Comparison of ENCODE assay signal across 1 cellular context in the genomic region with DNA sequence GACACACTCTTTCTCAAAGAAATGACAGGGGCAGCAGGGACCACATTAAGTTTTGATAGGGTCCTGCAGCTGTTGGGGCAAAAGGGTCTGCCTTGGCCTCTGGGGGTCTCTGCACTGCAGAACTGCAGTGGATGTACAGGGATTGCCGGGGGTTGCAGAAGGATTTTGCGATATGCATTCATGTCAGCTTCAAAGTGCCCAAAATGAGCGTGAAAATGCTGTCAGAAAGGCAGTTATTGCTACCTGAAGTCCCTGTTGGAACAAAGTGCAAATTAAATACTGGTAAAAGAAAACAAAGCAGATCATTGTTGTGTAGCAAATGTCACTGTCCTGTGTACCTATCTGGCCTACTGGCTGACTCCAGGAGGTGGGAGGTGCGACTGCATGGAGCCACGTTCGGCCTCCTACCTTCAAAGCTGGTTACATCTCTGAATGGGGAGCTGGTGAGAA.
TF ChIP-seq lines count a peak whose summit lies in the region.

No MANE protein-coding gene starts in this region.

TF ChIP-seq in H1, 55 proteins besides CTCF, POLR2A, EP300 and RAD21:
- TF ChIP-seq HDAC6 (IDR thresholded peaks at IDR 0.05; ENCODE audit: low read depth, low read length): no peak
- no peak for TF ChIP-seq TAF1 (IDR thresholded peaks at IDR 0.05; ENCODE audit: low read depth, low read length)
- no peak for TF ChIP-seq GTF2F1 (IDR thresholded peaks at IDR 0.05; ENCODE audit: borderline replicate concordance, low read depth, low read length)
- TF ChIP-seq, protein P1, sequence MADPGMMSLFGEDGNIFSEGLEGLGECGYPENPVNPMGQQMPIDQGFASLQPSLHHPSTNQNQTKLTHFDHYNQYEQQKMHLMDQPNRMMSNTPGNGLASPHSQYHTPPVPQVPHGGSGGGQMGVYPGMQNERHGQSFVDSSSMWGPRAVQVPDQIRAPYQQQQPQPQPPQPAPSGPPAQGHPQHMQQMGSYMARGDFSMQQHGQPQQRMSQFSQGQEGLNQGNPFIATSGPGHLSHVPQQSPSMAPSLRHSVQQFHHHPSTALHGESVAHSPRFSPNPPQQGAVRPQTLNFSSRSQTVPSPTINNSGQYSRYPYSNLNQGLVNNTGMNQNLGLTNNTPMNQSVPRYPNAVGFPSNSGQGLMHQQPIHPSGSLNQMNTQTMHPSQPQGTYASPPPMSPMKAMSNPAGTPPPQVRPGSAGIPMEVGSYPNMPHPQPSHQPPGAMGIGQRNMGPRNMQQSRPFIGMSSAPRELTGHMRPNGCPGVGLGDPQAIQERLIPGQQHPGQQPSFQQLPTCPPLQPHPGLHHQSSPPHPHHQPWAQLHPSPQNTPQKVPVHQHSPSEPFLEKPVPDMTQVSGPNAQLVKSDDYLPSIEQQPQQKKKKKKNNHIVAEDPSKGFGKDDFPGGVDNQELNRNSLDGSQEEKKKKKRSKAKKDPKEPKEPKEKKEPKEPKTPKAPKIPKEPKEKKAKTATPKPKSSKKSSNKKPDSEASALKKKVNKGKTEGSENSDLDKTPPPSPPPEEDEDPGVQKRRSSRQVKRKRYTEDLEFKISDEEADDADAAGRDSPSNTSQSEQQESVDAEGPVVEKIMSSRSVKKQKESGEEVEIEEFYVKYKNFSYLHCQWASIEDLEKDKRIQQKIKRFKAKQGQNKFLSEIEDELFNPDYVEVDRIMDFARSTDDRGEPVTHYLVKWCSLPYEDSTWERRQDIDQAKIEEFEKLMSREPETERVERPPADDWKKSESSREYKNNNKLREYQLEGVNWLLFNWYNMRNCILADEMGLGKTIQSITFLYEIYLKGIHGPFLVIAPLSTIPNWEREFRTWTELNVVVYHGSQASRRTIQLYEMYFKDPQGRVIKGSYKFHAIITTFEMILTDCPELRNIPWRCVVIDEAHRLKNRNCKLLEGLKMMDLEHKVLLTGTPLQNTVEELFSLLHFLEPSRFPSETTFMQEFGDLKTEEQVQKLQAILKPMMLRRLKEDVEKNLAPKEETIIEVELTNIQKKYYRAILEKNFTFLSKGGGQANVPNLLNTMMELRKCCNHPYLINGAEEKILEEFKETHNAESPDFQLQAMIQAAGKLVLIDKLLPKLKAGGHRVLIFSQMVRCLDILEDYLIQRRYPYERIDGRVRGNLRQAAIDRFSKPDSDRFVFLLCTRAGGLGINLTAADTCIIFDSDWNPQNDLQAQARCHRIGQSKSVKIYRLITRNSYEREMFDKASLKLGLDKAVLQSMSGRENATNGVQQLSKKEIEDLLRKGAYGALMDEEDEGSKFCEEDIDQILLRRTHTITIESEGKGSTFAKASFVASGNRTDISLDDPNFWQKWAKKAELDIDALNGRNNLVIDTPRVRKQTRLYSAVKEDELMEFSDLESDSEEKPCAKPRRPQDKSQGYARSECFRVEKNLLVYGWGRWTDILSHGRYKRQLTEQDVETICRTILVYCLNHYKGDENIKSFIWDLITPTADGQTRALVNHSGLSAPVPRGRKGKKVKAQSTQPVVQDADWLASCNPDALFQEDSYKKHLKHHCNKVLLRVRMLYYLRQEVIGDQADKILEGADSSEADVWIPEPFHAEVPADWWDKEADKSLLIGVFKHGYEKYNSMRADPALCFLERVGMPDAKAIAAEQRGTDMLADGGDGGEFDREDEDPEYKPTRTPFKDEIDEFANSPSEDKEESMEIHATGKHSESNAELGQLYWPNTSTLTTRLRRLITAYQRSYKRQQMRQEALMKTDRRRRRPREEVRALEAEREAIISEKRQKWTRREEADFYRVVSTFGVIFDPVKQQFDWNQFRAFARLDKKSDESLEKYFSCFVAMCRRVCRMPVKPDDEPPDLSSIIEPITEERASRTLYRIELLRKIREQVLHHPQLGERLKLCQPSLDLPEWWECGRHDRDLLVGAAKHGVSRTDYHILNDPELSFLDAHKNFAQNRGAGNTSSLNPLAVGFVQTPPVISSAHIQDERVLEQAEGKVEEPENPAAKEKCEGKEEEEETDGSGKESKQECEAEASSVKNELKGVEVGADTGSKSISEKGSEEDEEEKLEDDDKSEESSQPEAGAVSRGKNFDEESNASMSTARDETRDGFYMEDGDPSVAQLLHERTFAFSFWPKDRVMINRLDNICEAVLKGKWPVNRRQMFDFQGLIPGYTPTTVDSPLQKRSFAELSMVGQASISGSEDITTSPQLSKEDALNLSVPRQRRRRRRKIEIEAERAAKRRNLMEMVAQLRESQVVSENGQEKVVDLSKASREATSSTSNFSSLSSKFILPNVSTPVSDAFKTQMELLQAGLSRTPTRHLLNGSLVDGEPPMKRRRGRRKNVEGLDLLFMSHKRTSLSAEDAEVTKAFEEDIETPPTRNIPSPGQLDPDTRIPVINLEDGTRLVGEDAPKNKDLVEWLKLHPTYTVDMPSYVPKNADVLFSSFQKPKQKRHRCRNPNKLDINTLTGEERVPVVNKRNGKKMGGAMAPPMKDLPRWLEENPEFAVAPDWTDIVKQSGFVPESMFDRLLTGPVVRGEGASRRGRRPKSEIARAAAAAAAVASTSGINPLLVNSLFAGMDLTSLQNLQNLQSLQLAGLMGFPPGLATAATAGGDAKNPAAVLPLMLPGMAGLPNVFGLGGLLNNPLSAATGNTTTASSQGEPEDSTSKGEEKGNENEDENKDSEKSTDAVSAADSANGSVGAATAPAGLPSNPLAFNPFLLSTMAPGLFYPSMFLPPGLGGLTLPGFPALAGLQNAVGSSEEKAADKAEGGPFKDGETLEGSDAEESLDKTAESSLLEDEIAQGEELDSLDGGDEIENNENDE (IDR thresholded peaks at IDR 0.05; ENCODE audit: insufficient replicate concordance, low read length): no peak
- TF ChIP-seq RFX5 (IDR thresholded peaks at IDR 0.05; ENCODE audit: borderline replicate concordance, low read depth, low read length): no peak
- TF ChIP-seq SUZ12 (IDR thresholded peaks at IDR 0.05; ENCODE audit: low read length): no peak
- no peak for TF ChIP-seq SIRT6 (IDR thresholded peaks at IDR 0.05; ENCODE audit: low read length)
- TF ChIP-seq RBBP5 (IDR thresholded peaks at IDR 0.05; ENCODE audit: borderline replicate concordance, low read depth, low read length): no peak
- TF ChIP-seq NRF1 (IDR thresholded peaks at IDR 0.05; ENCODE audit: low read depth, low read length): no peak
- no peak for TF ChIP-seq CHD2 (IDR thresholded peaks at IDR 0.05; ENCODE audit: low read length)
- TF ChIP-seq NANOG (IDR thresholded peaks at IDR 0.05; ENCODE audit: insufficient read depth, low read depth, low read length, poor library complexity, severe bottlenecking): no peak
- no peak for TF ChIP-seq ZNF274 (IDR thresholded peaks at IDR 0.05; ENCODE audit: borderline replicate concordance, extremely low read depth, low read length)
- no peak for TF ChIP-seq CTBP2 (IDR thresholded peaks at IDR 0.05; ENCODE audit: borderline replicate concordance, insufficient read depth, insufficient read length, low read length)
- no peak for TF ChIP-seq BCL11A (IDR thresholded peaks at IDR 0.05; ENCODE audit: low read depth in 2 of 2, low read length in 2 of 2)
- no peak for TF ChIP-seq CREB1 (IDR thresholded peaks at IDR 0.05)
